ENCODE assay signal across 18 cellular contexts in genomic region chr6:398558-399078, GRCh38. TPM values are rescaled to one million over a fixed set of nuclear protein-coding genes. Genes with fewer than 3 reads are reported as not detected.
DNase-seq lines count a peak whose midpoint lies in the region; ATAC-seq and TF ChIP-seq lines count a peak whose summit lies in the region.
"Had no signal": no experiment of that assay in that cellular context is flagged by ENCODE, and none has a peak within 500 bp of the region (broad histone marks: within the 10 kb centered on the region; RNA-seq: fewer than 3 reads in every experiment).

No MANE protein-coding gene starts in this region.

- 92% methylated on average over 13 of the region's 13 CpGs for WGBS in hepatocyte (ENCODE audit: low lambda C conversion rate, missing lambda C conversion rate)

- H3K4me1 ChIP-seq in hepatocyte (ENCODE audit: insufficient read depth): peaks cover under 1% of the 10 kb centered on the region

- H3K36me3 Mint-ChIP-seq in activated naive CD4-positive, alpha-beta T cell treated with anti-CD3 and anti-CD28 coated beads, Interleukin-2, amount 10 ng/mL, durations not matched to agents 7 days and 5 days: peaks cover 88% of the 10 kb centered on the region
- peaks cover 100% of the 10 kb centered on the region for H3K36me3 Mint-ChIP-seq in stimulated activated effector memory CD8-positive, alpha-beta T cell treated with anti-CD3 and anti-CD28 coated beads, Interleukin-12 subunit alpha, Interleukin-12 subunit beta, amount 100 ng/mL, for 72 hours

- no peaks in the 10 kb centered on the region for H3K27me3 Mint-ChIP-seq in activated naive CD4-positive, alpha-beta T cell treated with anti-CD3 and anti-CD28 coated beads, Interleukin-2, amount 10 ng/mL, durations not matched to agents 7 days and 5 days

- H3K27ac Mint-ChIP-seq in activated naive CD4-positive, alpha-beta T cell treated with anti-CD3 and anti-CD28 coated beads, Interleukin-2, amount 10 ng/mL, durations not matched to agents 7 days and 5 days: peak overlapping the region; percentile 92
- H3K27ac Mint-ChIP-seq in stimulated activated effector memory CD8-positive, alpha-beta T cell treated with anti-CD3 and anti-CD28 coated beads, Interleukin-12 subunit alpha, Interleukin-12 subunit beta, amount 100 ng/mL, for 72 hours: peak overlapping the region; percentile 86
- H3K27ac Mint-ChIP-seq: nephron had no signal

- DNase-seq in activated naive CD4-positive, alpha-beta T cell treated with anti-CD3 and anti-CD28 coated beads, Interleukin-2, amount 10 ng/mL, durations not matched to agents 7 days and 5 days: no peak
- DNase-seq in activated naive CD4-positive, alpha-beta T cell (lab: John Stamatoyannopoulos, UW): no peak
- DNase-seq in activated CD8-positive, alpha-beta memory T cell treated with anti-CD3 and anti-CD28 coated beads, Interleukin-2, amount 50 U/mL, for 48 hours: peak; percentile 58
- no peak for DNase-seq in stimulated activated effector memory CD8-positive, alpha-beta T cell treated with anti-CD3 and anti-CD28 coated beads, Interleukin-12 subunit alpha, Interleukin-12 subunit beta, amount 100 ng/mL, for 72 hours (ENCODE audit: low spot score in 2 of 2)
- DNase-seq in posterior vena cava (ENCODE audit: low spot score) (no peak), hepatocyte (ENCODE audit: low spot score) (no peak)
- DNase-seq: dermis blood vessel endothelial cell, GF-D8, glutamatergic neuron, Kasumi-1, NCI-H1436 treated with DMSO at 0.1 percent for 48 hours, NCI-H446 treated with DMSO at 0.1 percent for 48 hours, Peyer's patch had no signal

- no peaks in the 10 kb centered on the region for H3K9me2 ChIP-seq in hepatocyte (replicated peaks; ENCODE audit: insufficient read depth)

- peak; percentile 59 for TF ChIP-seq POLR2A in GM19099 (IDR thresholded peaks at IDR 0.05; ENCODE audit: extremely low read depth, insufficient read length, low read depth)

- CTCF ChIA-PET in activated naive CD4-positive, alpha-beta T cell treated with anti-CD3 and anti-CD28 coated beads, Interleukin-2, amount 10 ng/mL, durations not matched to agents 7 days and 5 days (lab: Charles Lee): interaction anchor here (0.7 to 1.5 kb wide), 6 partner anchors 9 to 1026 kb away, joined by 3 to 10 read pairs (median 4); no protein-coding TSS in a partner anchor

- no peaks in the 10 kb centered on the region for H4K20me1 ChIP-seq in hepatocyte (ENCODE audit: insufficient read depth, poor library complexity, severe bottlenecking)

- TF ChIP-seq CTCF in hepatocyte (IDR thresholded peaks at IDR 0.05; ENCODE audit: poor library complexity): no peak

- no peaks in the 10 kb centered on the region for H3K9me3 ChIP-seq in hepatocyte (ENCODE audit: low read depth)
- H3K9me3 ChIP-seq: esophagus muscularis mucosa, Peyer's patch had no signal

- no peaks in the 10 kb centered on the region for H3K79me2 ChIP-seq in hepatocyte

- peaks cover 90% of the 10 kb centered on the region for H3K4me1 Mint-ChIP-seq in activated naive CD4-positive, alpha-beta T cell treated with anti-CD3 and anti-CD28 coated beads, Interleukin-2, amount 10 ng/mL, durations not matched to agents 7 days and 5 days
- peaks cover 87% of the 10 kb centered on the region for H3K4me1 Mint-ChIP-seq in stimulated activated effector memory CD8-positive, alpha-beta T cell treated with anti-CD3 and anti-CD28 coated beads, Interleukin-12 subunit alpha, Interleukin-12 subunit beta, amount 100 ng/mL, for 72 hours

- no peaks in the 10 kb centered on the region for H3K36me3 ChIP-seq in hepatocyte (replicated peaks; ENCODE audit: insufficient read depth, low read depth)
- H3K36me3 ChIP-seq: esophagus muscularis mucosa, Peyer's patch had no signal

- ATAC-seq in stimulated activated effector memory CD8-positive, alpha-beta T cell treated with anti-CD3 and anti-CD28 coated beads, Interleukin-12 subunit alpha, Interleukin-12 subunit beta, amount 100 ng/mL, for 72 hours: no peak
- ATAC-seq in HG02763 (IDR thresholded peaks at IDR 0.05; ENCODE audit: unreplicated experiment): no peak

- peaks cover 61% of the 10 kb centered on the region for H3K27me3 ChIP-seq in hepatocyte

- H3K9me3 Mint-ChIP-seq in activated naive CD4-positive, alpha-beta T cell treated with anti-CD3 and anti-CD28 coated beads, Interleukin-2, amount 10 ng/mL, durations not matched to agents 7 days and 5 days: no peaks in the 10 kb centered on the region
- H3K9me3 Mint-ChIP-seq in stimulated activated effector memory CD8-positive, alpha-beta T cell treated with anti-CD3 and anti-CD28 coated beads, Interleukin-12 subunit alpha, Interleukin-12 subunit beta, amount 100 ng/mL, for 72 hours: no peaks in the 10 kb centered on the region
- H3K9me3 Mint-ChIP-seq: nephron had no signal

- H3K4me2 ChIP-seq in hepatocyte: no peak overlapping the region

- H3K4me3 Mint-ChIP-seq in activated naive CD4-positive, alpha-beta T cell treated with anti-CD3 and anti-CD28 coated beads, Interleukin-2, amount 10 ng/mL, durations not matched to agents 7 days and 5 days: peak overlapping the region; percentile 64
- H3K4me3 Mint-ChIP-seq in stimulated activated effector memory CD8-positive, alpha-beta T cell treated with anti-CD3 and anti-CD28 coated beads, Interleukin-12 subunit alpha, Interleukin-12 subunit beta, amount 100 ng/mL, for 72 hours: peak overlapping the region; percentile 96
- H3K4me3 Mint-ChIP-seq: nephron had no signal

- H3K4me3 ChIP-seq in hepatocyte: no peak overlapping the region
- H3K4me3 ChIP-seq: esophagus muscularis mucosa, Peyer's patch had no signal

- H2AFZ ChIP-seq in hepatocyte: no peak overlapping the region

- intact Hi-C loops in posterior vena cava (cut with DNase I): no loop called here

- no peak overlapping the region for H3K27ac ChIP-seq in hepatocyte
- H3K27ac ChIP-seq: esophagus muscularis mucosa had no signal

RNA-seq across cellular contexts. Expression of gene IRF4, which starts 7.1 kb away (rescaled TPM):
- total RNA-seq in posterior vena cava (1 to 10 TPM; 1.7 to 2.7 TPM), hepatocyte (0.23 and 0.44 TPM in 2 replicates)
- 0.02 TPM in 1 of 2 replicates, not detected in the other for polyA plus RNA-seq in hepatocyte
- total RNA-seq: dermis blood vessel endothelial cell, lung microvascular endothelial cell had no signal
